In the genomic region with DNA sequence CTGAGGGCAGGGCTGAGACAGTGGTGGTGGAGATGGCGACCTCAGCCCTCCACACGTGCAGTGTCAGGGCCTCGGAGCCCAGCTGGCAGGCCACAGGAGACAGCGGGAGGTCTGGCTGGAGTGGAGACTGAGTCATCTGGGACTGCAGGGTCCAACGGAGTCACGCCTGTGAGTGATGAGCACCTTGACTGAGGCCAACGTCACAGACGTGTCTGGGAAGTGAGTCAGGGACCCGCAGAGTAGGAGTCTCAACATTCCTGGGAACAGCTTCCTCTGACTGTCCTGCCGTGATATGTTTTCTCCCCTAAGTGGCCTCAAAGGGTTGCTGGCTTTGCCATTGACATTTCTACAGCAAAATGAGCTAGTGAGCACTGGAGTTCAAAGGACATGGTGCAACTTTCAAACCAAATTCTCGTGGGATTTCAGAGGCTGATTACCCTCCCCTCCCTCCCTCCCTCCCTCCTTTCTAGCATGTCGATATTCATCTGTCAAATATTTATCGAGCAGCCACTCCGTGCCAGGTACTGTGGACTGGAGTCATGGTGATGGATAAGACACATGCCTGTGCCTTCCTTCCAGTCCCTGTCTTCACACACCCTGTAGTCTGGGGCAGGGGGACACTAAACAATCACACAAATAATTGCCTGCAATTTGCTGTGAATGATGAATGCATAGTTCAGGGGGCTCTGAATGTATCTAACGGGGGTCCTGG, we compare ENCODE assay signal across 11 cellular contexts. TPM values are rescaled to one million over a fixed set of nuclear protein-coding genes. Genes with fewer than 3 reads are reported as not detected.
DNase-seq lines count a peak whose midpoint lies in the region; ATAC-seq and TF ChIP-seq lines count a peak whose summit lies in the region.
"Had no signal": no experiment of that assay in that cellular context is flagged by ENCODE, and none has a peak within 500 bp of the region (broad histone marks: within the 10 kb centered on the region; RNA-seq: fewer than 3 reads in every experiment).

No MANE protein-coding gene starts in this region.

- POLR2A ChIA-PET in T-cell (lab: Charles Lee): no interaction called here

- H3K27me3 Mint-ChIP-seq in T-cell: peaks cover 16 to 17% of the 10 kb centered on the region in 2 donors

- H3K36me3 Mint-ChIP-seq in T-cell: no peaks in the 10 kb centered on the region

- CTCF ChIA-PET in T-cell (lab: Charles Lee): no interaction called here

- H3K9me3 ChIP-seq in RWPE2 (ENCODE audit: severe bottlenecking): no peaks in the 10 kb centered on the region
- no peaks in the 10 kb centered on the region for H3K9me3 ChIP-seq in sigmoid colon
- H3K9me3 ChIP-seq: ascending aorta had no signal

- H3K27me3 ChIP-seq in RWPE2 (ENCODE audit: insufficient read depth, poor library complexity, severe bottlenecking): no peaks in the 10 kb centered on the region
- H3K27me3 ChIP-seq in sigmoid colon: no peaks in the 10 kb centered on the region
- H3K27me3 ChIP-seq: ascending aorta had no signal

- H3K4me1 ChIP-seq in RWPE2 (ENCODE audit: insufficient read depth, poor library complexity, severe bottlenecking) (peaks cover 13% of the 10 kb centered on the region), sigmoid colon (no peaks in the 10 kb centered on the region)
- H3K4me1 ChIP-seq: ascending aorta had no signal

- H3K4me3 ChIP-seq in RWPE2 (ENCODE audit: severe bottlenecking): no peak overlapping the region
- no peak overlapping the region for H3K4me3 ChIP-seq in fibroblast of the aortic adventitia (ENCODE audit: low read depth, low read length)
- H3K4me3 ChIP-seq in sigmoid colon: no peak overlapping the region
- H3K4me3 ChIP-seq: ascending aorta had no signal

- TF ChIP-seq EP300 in sigmoid colon (IDR thresholded peaks at IDR 0.05): no peak

- H3K36me3 ChIP-seq in RWPE2 (ENCODE audit: low read depth): no peaks in the 10 kb centered on the region
- H3K36me3 ChIP-seq in sigmoid colon: no peaks in the 10 kb centered on the region
- H3K36me3 ChIP-seq: ascending aorta had no signal

- no peak for TF ChIP-seq CTCF in RWPE2 (IDR thresholded peaks at IDR 0.05; ENCODE audit: poor library complexity, severe bottlenecking)
- no peak for TF ChIP-seq CTCF in fibroblast of the aortic adventitia (IDR thresholded peaks at IDR 0.05; ENCODE audit: insufficient read depth, low read length)
- TF ChIP-seq CTCF in sigmoid colon (IDR thresholded peaks at IDR 0.05): no peak

- intact Hi-C loops in sigmoid colon (cut with DNase I): no loop called here

- no peaks in the 10 kb centered on the region for H3K9me3 Mint-ChIP-seq in T-cell

- peak; percentile 97 for ATAC-seq in RWPE2 (ENCODE audit: low read depth)
- ATAC-seq in GM18519 (IDR thresholded peaks at IDR 0.05; ENCODE audit: low FRiP score, unreplicated experiment): no peak
- ATAC-seq in HG03442 (IDR thresholded peaks at IDR 0.05; ENCODE audit: unreplicated experiment): no peak
- ATAC-seq in T-cell (replicated peaks in 1 of 4): no peak
- ATAC-seq: activated CD4-positive, CD25-positive, alpha-beta regulatory T cell treated with anti-CD3 and anti-CD28 coated beads, Interleukin-2, amount 50 U/mL, for 24 hours; left colon had no signal

- WGBS in sigmoid colon, 2 donors: 81 to 82% methylated on average over 15 of the region's 15 CpGs

- H3K27ac ChIP-seq in RWPE2 (ENCODE audit: poor library complexity, severe bottlenecking): peak overlapping the region; percentile 86
- no peak overlapping the region for H3K27ac ChIP-seq in sigmoid colon
- H3K27ac ChIP-seq: ascending aorta had no signal

- DNase-seq in GM03348 (ENCODE audit: low spot score) (peak; percentile 94), RWPE2 (ENCODE audit: low spot score) (peak; percentile 94), fibroblast of the aortic adventitia (ENCODE audit: low read depth) (peak; percentile 99), sigmoid colon (peak; percentile 88), T-cell (no peak)
- DNase-seq in stimulated activated CD8-positive, alpha-beta memory T cell treated with anti-CD3 and anti-CD28 coated beads, Interleukin-4, amount 100 ng/mL, for 48 hours: no peak
- DNase-seq: left colon had no signal

- no peak overlapping the region for H3K27ac Mint-ChIP-seq in T-cell

- TF ChIP-seq POLR2A in sigmoid colon (IDR thresholded peaks at IDR 0.05): no peak

- no peak overlapping the region for H3K4me3 Mint-ChIP-seq in T-cell

- H3K4me1 Mint-ChIP-seq in T-cell: no peaks in the 10 kb centered on the region

RNA-seq across cellular contexts. Expression of a gene that starts 53.3 kb away (rescaled TPM):
- total RNA-seq in fibroblast of the aortic adventitia (ENCODE audit: low replicate concordance) (65.0 and 75.7 TPM in 2 replicates), sigmoid colon (100 to 1,000 TPM in 1 of 4 donors, 10 to 100 TPM in 3; 43.5 to 112 (median 47.6) TPM), T-cell (under 1 TPM in 3 of 5 donors, not detected in 2; 0.20 to 0.96 (median 0.76) TPM)
- 10 to 100 TPM in 1 of 3 donors, 1 to 10 TPM in 2; 1.6 to 13.8 (median 9.9) TPM for polyA plus RNA-seq in sigmoid colon

RNA-seq across cellular contexts. Expression of a gene that starts 58.2 kb away (rescaled TPM):
- total RNA-seq in fibroblast of the aortic adventitia (ENCODE audit: low replicate concordance) (123 and 137 TPM in 2 replicates), sigmoid colon (10 to 100 TPM; 46.7 to 78.1 (median 61.1) TPM), T-cell (10 to 100 TPM; 20.7 to 31.8 (median 22.6) TPM)
- polyA plus RNA-seq in sigmoid colon: 10 to 100 TPM; 50.8 to 88.9 (median 56.9) TPM

RNA-seq across cellular contexts. Expression of a gene that starts 58.3 kb away (rescaled TPM):
- total RNA-seq in fibroblast of the aortic adventitia (ENCODE audit: low replicate concordance): 19.4 and 28.9 TPM in 2 replicates
- 10 to 100 TPM; 22.5 to 33.5 (median 25.6) TPM for total RNA-seq in sigmoid colon
- polyA plus RNA-seq in sigmoid colon: 10 to 100 TPM; 16.6 to 18.6 (median 17.8) TPM
- 10 to 100 TPM; 21.7 to 26.1 (median 24.6) TPM for total RNA-seq in T-cell

Comparison
In these comparisons a context has a peak if more than half of its experiments do, and no peak if none do; other contexts are left out.
1. DNase-seq: peak in GM03348 (single experiment), RWPE2 (single experiment), fibroblast of the aortic adventitia (single experiment) and sigmoid colon (single experiment); none in stimulated activated CD8-positive, alpha-beta memory T cell treated with anti-CD3 and anti-CD28 coated beads, Interleukin-4, amount 100 ng/mL, for 48 hours (single experiment) and T-cell (0 of 34).
2. RNA of a gene that starts 53.3 kb away (total RNA-seq): 65.0 to 75.7 TPM in fibroblast of the aortic adventitia and 43.5 to 112 TPM in sigmoid colon; 0.20 to 0.96 TPM in T-cell; every median in the first group is over 10 times any median in the second.